12 cellular contexts compared by ENCODE assay signal in the genomic region with DNA sequence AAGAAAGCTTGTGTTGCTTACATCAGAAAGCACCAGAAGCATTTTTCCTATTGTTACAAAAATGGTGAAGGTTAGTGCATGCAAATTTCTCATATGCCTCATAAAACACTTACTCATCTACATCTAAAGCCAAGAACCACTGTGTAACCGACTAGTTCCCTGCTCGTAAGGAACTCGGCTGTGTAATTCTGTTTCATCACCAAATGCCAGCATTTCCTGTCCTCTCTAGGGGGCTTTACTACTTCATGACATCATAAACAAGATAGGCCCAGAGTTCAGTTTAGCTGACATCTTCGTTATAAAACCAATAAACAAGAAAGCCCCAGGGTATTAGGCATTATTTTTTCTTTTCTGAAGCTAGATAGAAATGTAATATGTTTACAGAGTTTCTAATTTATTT.
DNase-seq lines count a peak whose midpoint lies in the region; ATAC-seq and TF ChIP-seq lines count a peak whose summit lies in the region.
"Had no signal": no experiment of that assay in that cellular context is flagged by ENCODE, and none has a peak within 500 bp of the region (broad histone marks: within the 10 kb centered on the region; RNA-seq: fewer than 3 reads in every experiment).

No MANE protein-coding gene starts in this region.

- TF ChIP-seq CTCF in HFFc6 (IDR thresholded peaks at IDR 0.05) (no peak), kidney epithelial cell (IDR thresholded peaks at IDR 0.05; ENCODE audit: insufficient read depth, low read length, poor library complexity, severe bottlenecking) (no peak)

- peaks cover 25% of the 10 kb centered on the region for H3K4me1 ChIP-seq in ACC112 (ENCODE audit: control insufficient read depth, insufficient read depth, low read length, unreplicated experiment)

- H3K27ac Mint-ChIP-seq in HFFc6, result peak overlapping the region; percentile 80
- H3K27ac Mint-ChIP-seq in activated T-helper 17 cell treated with anti-CD3 and anti-CD28 coated beads, Interleukin-2, amount 50 U/mL, for 72 hours, result no peak overlapping the region
- no peak overlapping the region for H3K27ac Mint-ChIP-seq in activated CD4-positive, alpha-beta memory T cell treated with anti-CD3 and anti-CD28 coated beads for 36 hours
- H3K27ac Mint-ChIP-seq: CD4-positive, alpha-beta T cell; effector memory CD8-positive, alpha-beta T cell had no signal

- CTCF ChIA-PET in activated CD4-positive, alpha-beta memory T cell treated with anti-CD3 and anti-CD28 coated beads for 36 hours (lab: Charles Lee), result interaction anchor here (1.1 kb wide), 1 partner anchor 136 kb away, joined by 3 read pairs; no protein-coding TSS in a partner anchor

- no peak overlapping the region for H3K4me3 ChIP-seq in ACC112 (ENCODE audit: low read depth, low read length)
- no peak overlapping the region for H3K4me3 ChIP-seq in kidney epithelial cell (ENCODE audit: low read depth, low read length)

- H3K27me3 Mint-ChIP-seq in HFFc6 (ENCODE audit: insufficient read depth), result no peaks in the 10 kb centered on the region; the same call in 1 of the 2 replicates
- peaks cover 3% of the 10 kb centered on the region for H3K27me3 Mint-ChIP-seq in activated T-helper 17 cell treated with anti-CD3 and anti-CD28 coated beads, Interleukin-2, amount 50 U/mL, for 72 hours
- H3K27me3 Mint-ChIP-seq in activated CD4-positive, alpha-beta memory T cell treated with anti-CD3 and anti-CD28 coated beads for 36 hours, result peaks cover 7% of the 10 kb centered on the region

- H3K9me3 Mint-ChIP-seq in HFFc6, result no peaks in the 10 kb centered on the region
- H3K9me3 Mint-ChIP-seq in activated T-helper 17 cell treated with anti-CD3 and anti-CD28 coated beads, Interleukin-2, amount 50 U/mL, for 72 hours, result no peaks in the 10 kb centered on the region
- no peaks in the 10 kb centered on the region for H3K9me3 Mint-ChIP-seq in activated CD4-positive, alpha-beta memory T cell treated with anti-CD3 and anti-CD28 coated beads for 36 hours
- H3K9me3 Mint-ChIP-seq: CD4-positive, alpha-beta T cell; effector memory CD8-positive, alpha-beta T cell had no signal

- no peaks in the 10 kb centered on the region for H3K36me3 Mint-ChIP-seq in HFFc6 (ENCODE audit: low read depth)
- H3K36me3 Mint-ChIP-seq in activated T-helper 17 cell treated with anti-CD3 and anti-CD28 coated beads, Interleukin-2, amount 50 U/mL, for 72 hours (ENCODE audit: low read depth), result no peaks in the 10 kb centered on the region
- H3K36me3 Mint-ChIP-seq in activated CD4-positive, alpha-beta memory T cell treated with anti-CD3 and anti-CD28 coated beads for 36 hours, result no peaks in the 10 kb centered on the region

- peak; percentile 90 for DNase-seq in HFFc6
- DNase-seq in amniotic epithelial cell (ENCODE audit: low read depth), result peak; percentile 94
- peak; percentile 83 for DNase-seq in kidney epithelial cell (ENCODE audit: low read depth)
- no peak for DNase-seq in activated CD4-positive, alpha-beta memory T cell treated with anti-CD3 and anti-CD28 coated beads for 36 hours
- DNase-seq in NCI-H187 treated with DMSO at 0.1 percent for 48 hours (lab: John Stamatoyannopoulos, UW), result no peak
- DNase-seq: CD4-positive, alpha-beta T cell; effector memory CD8-positive, alpha-beta T cell; KBM-7; left colon had no signal

- no peaks in the 10 kb centered on the region for H3K27me3 ChIP-seq in ACC112 (ENCODE audit: insufficient read depth, low read length)
- H3K27me3 ChIP-seq in kidney epithelial cell (ENCODE audit: control insufficient read depth, insufficient read depth, low read length), result no peaks in the 10 kb centered on the region

- H3K4me3 Mint-ChIP-seq in HFFc6, result peak overlapping the region; percentile 20; the same call in 1 of the 2 replicates
- H3K4me3 Mint-ChIP-seq in activated T-helper 17 cell treated with anti-CD3 and anti-CD28 coated beads, Interleukin-2, amount 50 U/mL, for 72 hours, result no peak overlapping the region
- H3K4me3 Mint-ChIP-seq in activated CD4-positive, alpha-beta memory T cell treated with anti-CD3 and anti-CD28 coated beads for 36 hours, result no peak overlapping the region
- H3K4me3 Mint-ChIP-seq: CD4-positive, alpha-beta T cell; effector memory CD8-positive, alpha-beta T cell had no signal

- H3K36me3 ChIP-seq in ACC112 (ENCODE audit: insufficient read depth, low read length) (no peaks in the 10 kb centered on the region), kidney epithelial cell (ENCODE audit: control insufficient read depth, insufficient read depth, low read length) (no peaks in the 10 kb centered on the region)

- POLR2A ChIA-PET in activated CD4-positive, alpha-beta memory T cell treated with anti-CD3 and anti-CD28 coated beads for 36 hours (lab: Charles Lee), result no interaction called here

- peak overlapping the region; percentile 69 for H3K27ac ChIP-seq in ACC112 (ENCODE audit: low read depth, low read length)

- no peak for ATAC-seq in GM21619 (IDR thresholded peaks at IDR 0.05; ENCODE audit: unreplicated experiment)
- ATAC-seq in activated T-helper 17 cell treated with anti-CD3 and anti-CD28 coated beads, Interleukin-2, amount 50 U/mL, for 72 hours (replicated peaks), result no peak
- ATAC-seq: effector memory CD8-positive, alpha-beta T cell; left colon had no signal

- no peaks in the 10 kb centered on the region for H3K79me2 ChIP-seq in ACC112 (ENCODE audit: control insufficient read depth, insufficient read depth, low read length, unreplicated experiment)

- peak overlapping the region; percentile 87 for H2AFZ ChIP-seq in ACC112 (ENCODE audit: low read length, unreplicated experiment)

- intact Hi-C loops in activated CD4-positive, alpha-beta memory T cell treated with anti-CD3 and anti-CD28 coated beads for 36 hours (cut with micrococcal nuclease), result no loop called here

- peaks cover 64% of the 10 kb centered on the region for H3K4me1 Mint-ChIP-seq in HFFc6 (ENCODE audit: low read depth)
- no peaks in the 10 kb centered on the region for H3K4me1 Mint-ChIP-seq in activated T-helper 17 cell treated with anti-CD3 and anti-CD28 coated beads, Interleukin-2, amount 50 U/mL, for 72 hours
- H3K4me1 Mint-ChIP-seq in activated CD4-positive, alpha-beta memory T cell treated with anti-CD3 and anti-CD28 coated beads for 36 hours (ENCODE audit: low read depth), result no peaks in the 10 kb centered on the region

Comparison
In these comparisons a context has a peak if more than half of its experiments do, and no peak if none do; other contexts are left out.
1. DNase-seq: peak in HFFc6 (single experiment), amniotic epithelial cell (single experiment) and kidney epithelial cell (single experiment); none in activated CD4-positive, alpha-beta memory T cell treated with anti-CD3 and anti-CD28 coated beads for 36 hours (single experiment) and NCI-H187 treated with DMSO at 0.1 percent for 48 hours (single experiment).